ENCODE assay signal across 32 cellular contexts in the genomic region with DNA sequence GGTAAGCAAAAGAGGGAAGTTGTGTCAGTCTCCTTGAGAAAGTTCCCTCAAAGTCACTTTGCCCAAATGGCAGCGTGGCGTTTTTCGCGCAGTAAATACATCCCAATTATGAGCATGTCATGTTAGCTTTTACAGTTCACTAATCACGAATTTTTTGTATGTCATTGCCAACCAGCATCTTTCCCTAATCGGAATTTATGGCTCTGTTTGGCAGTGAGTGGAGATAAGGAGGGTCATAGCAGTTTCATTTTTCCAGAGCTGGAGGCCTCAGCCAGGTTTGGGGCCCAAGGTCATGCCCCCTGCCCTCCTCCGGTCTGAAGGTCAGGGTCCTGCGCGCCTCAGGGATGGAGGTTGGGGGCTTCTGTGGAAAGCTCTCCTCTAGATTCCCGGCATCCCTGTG.
"Had no signal": no experiment of that assay in that cellular context is flagged by ENCODE, and none has a peak within 500 bp of the region (broad histone marks: within the 10 kb centered on the region; RNA-seq: fewer than 3 reads in every experiment).

No MANE protein-coding gene starts in this region.

- H3K4me3 ChIP-seq: adrenal gland, ascending aorta, breast epithelium, esophagus muscularis mucosa, gastrocnemius medialis, heart left ventricle had no signal

- H3K27ac ChIP-seq: adrenal gland, ascending aorta, breast epithelium, esophagus muscularis mucosa, foreskin keratinocyte, gastrocnemius medialis, heart left ventricle, WERI-Rb-1 had no signal

- H3K27me3 ChIP-seq: adrenal gland, ascending aorta, breast epithelium, gastrocnemius medialis, heart left ventricle had no signal

- FAIRE-seq: colon had no signal

- ATAC-seq: activated CD4-positive, CD25-positive, alpha-beta regulatory T cell treated with anti-CD3 and anti-CD28 coated beads, Interleukin-2, amount 50 U/mL, for 24 hours; effector memory CD8-positive, alpha-beta T cell; foreskin keratinocyte; gastrocnemius medialis; heart left ventricle; T-helper 17 cell had no signal

- H3K4me3 Mint-ChIP-seq: activated B cell treated with CpG ODN at 0.5 μM for 24 hours; activated CD8-positive, alpha-beta T cell treated with anti-CD3 and anti-CD28 coated beads for 36 hours; activated naive CD4-positive, alpha-beta T cell treated with anti-CD3 and anti-CD28 coated beads, Interleukin-2, amount 10 ng/mL, durations not matched to agents 7 days and 5 days; activated T-helper 1 cell treated with anti-CD3 and anti-CD28 coated beads, Interleukin-12 subunit alpha, Interleukin-12 subunit beta, Interleukin-2, Interleukin-4 antibody, amounts not matched to agents 30 ng/mL and 10 ng/mL and 1 ng/mL, durations not matched to agents 14 hours and 24 hours and 36 hours; brain; central memory CD8-positive, alpha-beta T cell; effector memory CD8-positive, alpha-beta T cell; T-helper 17 cell; T-helper 2 cell treated with Interferon-gamma antibody and Interleukin-4, amounts not matched to agents 5 μg/mL and 100 μg/mL, for 36 hours had no signal

- H3K4me1 Mint-ChIP-seq: activated naive CD4-positive, alpha-beta T cell treated with anti-CD3 and anti-CD28 coated beads, Interleukin-2, amount 10 ng/mL, durations not matched to agents 7 days and 5 days; central memory CD8-positive, alpha-beta T cell had no signal

- DNase-seq: activated B cell treated with CpG ODN at 0.5 μM for 24 hours; activated CD8-positive, alpha-beta memory T cell treated with anti-CD3 and anti-CD28 coated beads for 24 hours; activated CD8-positive, alpha-beta T cell treated with anti-CD3 and anti-CD28 coated beads for 36 hours; activated gamma-delta T cell; activated naive CD4-positive, alpha-beta T cell; activated naive CD4-positive, alpha-beta T cell treated with anti-CD3 and anti-CD28 coated beads, Interleukin-2, amount 10 ng/mL, durations not matched to agents 7 days and 5 days; activated T-cell treated with anti-CD3 and anti-CD28 coated beads, Interleukin-2, amount 50 U/mL, for 48 hours; adrenal gland; amygdala; cortex of kidney; dermis blood vessel endothelial cell; effector CD4-positive, alpha-beta T cell; effector memory CD8-positive, alpha-beta T cell; erythroblast; foreskin keratinocyte; gastrocnemius medialis; glutamatergic neuron; heart left ventricle; T-helper 1 cell; T-helper 17 cell; T1000; WERI-Rb-1 had no signal

- H3K36me3 Mint-ChIP-seq: activated naive CD4-positive, alpha-beta T cell treated with anti-CD3 and anti-CD28 coated beads, Interleukin-2, amount 10 ng/mL, durations not matched to agents 7 days and 5 days; activated naive CD4-positive, alpha-beta T cell treated with anti-CD3 and anti-CD28 coated beads, Interleukin-2, amount 50 U/mL, for 72 hours; brain had no signal

- H3K9me3 Mint-ChIP-seq: activated B cell treated with CpG ODN at 0.5 μM for 24 hours; activated CD8-positive, alpha-beta T cell treated with anti-CD3 and anti-CD28 coated beads for 36 hours; activated naive CD4-positive, alpha-beta T cell treated with anti-CD3 and anti-CD28 coated beads, Interleukin-2, amount 10 ng/mL, durations not matched to agents 7 days and 5 days; activated naive CD4-positive, alpha-beta T cell treated with anti-CD3 and anti-CD28 coated beads, Interleukin-2, amount 50 U/mL, for 72 hours; activated T-helper 1 cell treated with anti-CD3 and anti-CD28 coated beads, Interleukin-12 subunit alpha, Interleukin-12 subunit beta, Interleukin-2, Interleukin-4 antibody, amounts not matched to agents 30 ng/mL and 10 ng/mL and 1 ng/mL, durations not matched to agents 14 hours and 24 hours and 36 hours; central memory CD8-positive, alpha-beta T cell; effector memory CD8-positive, alpha-beta T cell; T-helper 2 cell treated with Interferon-gamma antibody and Interleukin-4, amounts not matched to agents 5 μg/mL and 100 μg/mL, for 36 hours had no signal

- H3K36me3 ChIP-seq: adrenal gland, ascending aorta, breast epithelium, esophagus muscularis mucosa, gastrocnemius medialis, heart left ventricle, WERI-Rb-1 had no signal

- H3K27ac Mint-ChIP-seq: activated B cell treated with CpG ODN at 0.5 μM for 24 hours; activated naive CD4-positive, alpha-beta T cell treated with anti-CD3 and anti-CD28 coated beads, Interleukin-2, amount 10 ng/mL, durations not matched to agents 7 days and 5 days; activated naive CD4-positive, alpha-beta T cell treated with anti-CD3 and anti-CD28 coated beads, Interleukin-2, amount 50 U/mL, for 72 hours; activated T-helper 1 cell treated with anti-CD3 and anti-CD28 coated beads, Interleukin-12 subunit alpha, Interleukin-12 subunit beta, Interleukin-2, Interleukin-4 antibody, amounts not matched to agents 30 ng/mL and 10 ng/mL and 1 ng/mL, durations not matched to agents 14 hours and 24 hours and 36 hours; brain; effector memory CD8-positive, alpha-beta T cell; T-helper 17 cell; T-helper 2 cell treated with Interferon-gamma antibody and Interleukin-4, amounts not matched to agents 5 μg/mL and 100 μg/mL, for 36 hours had no signal

- H3K9me3 ChIP-seq: adrenal gland, ascending aorta, breast epithelium, esophagus muscularis mucosa, gastrocnemius medialis, heart left ventricle had no signal

- H3K27me3 Mint-ChIP-seq: activated B cell treated with CpG ODN at 0.5 μM for 24 hours; activated CD8-positive, alpha-beta T cell treated with anti-CD3 and anti-CD28 coated beads for 36 hours had no signal

- H3K4me1 ChIP-seq: adrenal gland, ascending aorta, breast epithelium, esophagus muscularis mucosa, foreskin keratinocyte, gastrocnemius medialis, heart left ventricle had no signal
